17 cellular contexts compared by ENCODE assay signal in the genomic region with DNA sequence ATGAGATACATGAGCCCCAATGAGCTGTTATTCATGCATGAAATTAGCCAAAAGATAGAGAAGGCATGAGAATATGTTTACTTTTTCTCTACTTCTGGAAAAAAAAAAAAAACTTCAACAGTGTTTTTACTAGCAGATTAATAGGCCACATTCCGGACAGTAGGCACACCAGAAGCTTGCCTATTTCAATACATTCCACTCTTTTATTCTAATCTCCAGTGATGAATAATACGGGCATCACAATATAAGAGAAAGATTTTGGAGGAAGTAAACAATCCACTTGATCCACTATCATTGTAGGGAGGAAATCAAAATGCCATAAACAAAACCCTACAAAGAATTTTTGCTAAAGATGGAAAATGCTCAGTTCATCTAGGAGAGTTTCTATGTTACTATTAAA.
DNase-seq lines count a peak whose midpoint lies in the region; ATAC-seq and TF ChIP-seq lines count a peak whose summit lies in the region.
"Had no signal": no experiment of that assay in that cellular context is flagged by ENCODE, and none has a peak within 500 bp of the region (broad histone marks: within the 10 kb centered on the region; RNA-seq: fewer than 3 reads in every experiment).

No MANE protein-coding gene starts in this region.

- in situ Hi-C loops in mammary epithelial cell (cut with MboI; ENCODE audit: low sequenced_read_pairs in 2 of 2) = no loop called here

- H3K9me3 ChIP-seq in MG63 (no peaks in the 10 kb centered on the region), thoracic aorta (no peaks in the 10 kb centered on the region), upper lobe of right lung (no peaks in the 10 kb centered on the region), mammary epithelial cell (replicated peaks; ENCODE audit: insufficient read depth, low read length) (no peaks in the 10 kb centered on the region)
- H3K9me3 ChIP-seq: SJSA1 had no signal

- H3K4me1 ChIP-seq in thoracic aorta (ENCODE audit: control insufficient read depth in 1 of 2, low read depth in 2 of 2) = peaks cover 22 to 57% of the 10 kb centered on the region in 2 donors
- no peaks in the 10 kb centered on the region for H3K4me1 ChIP-seq in upper lobe of right lung
- no peaks in the 10 kb centered on the region for H3K4me1 ChIP-seq in mammary epithelial cell (ENCODE audit: insufficient read depth, low read length)

- CTCF ChIA-PET in mammary epithelial cell (lab: Charles Lee; ENCODE audit: low non-redundant PET) = no interaction called here

- dilution Hi-C loops in mammary epithelial cell (cut with HindIII; ENCODE audit: low sequenced_read_pairs) = no loop called here

- peak; percentile 11 for DNase-seq in GM04503 (ENCODE audit: low read depth)
- peak; percentile 31 for DNase-seq in MG63
- DNase-seq in coronary artery (ENCODE audit: low spot score) = no peak
- no peak for DNase-seq in thoracic aorta (ENCODE audit: low spot score)
- DNase-seq in upper lobe of right lung = no peak
- no peak for DNase-seq in mammary epithelial cell
- DNase-seq: ACHN; CD4-positive, alpha-beta T cell; NCI-H1436 treated with DMSO at 0.1 percent for 48 hours; NCI-H2029 treated with DMSO at 0.1 percent for 48 hours; NCI-H2171 treated with DMSO at 0.1 percent for 48 hours; NCI-H510A; NCI-H774 had no signal

- no peaks in the 10 kb centered on the region for H3K79me2 ChIP-seq in mammary epithelial cell (ENCODE audit: insufficient read depth, low read length)

- BruUV-seq in mammary epithelial cell (replicated peaks; lab: Mats Ljungman, UMichigan) = no TSS peak

- no peaks in the 10 kb centered on the region for H4K20me1 ChIP-seq in mammary epithelial cell (ENCODE audit: insufficient read depth, low read length)

- H2AFZ ChIP-seq in mammary epithelial cell (ENCODE audit: low read depth, low read length) = no peak overlapping the region
- H2AFZ ChIP-seq: GM23338 had no signal

- no peak for ATAC-seq in thoracic aorta (ENCODE audit: insufficient number of reproducible peaks, low FRiP score, low read depth)
- ATAC-seq in upper lobe of right lung = no peak
- no peak for ATAC-seq in GM18861 (IDR thresholded peaks at IDR 0.05; ENCODE audit: unreplicated experiment)
- ATAC-seq: GM23338, K562 had no signal

- intact Hi-C loops in upper lobe of right lung (cut with DNase I) (no loop called here), mammary epithelial cell (cut with micrococcal nuclease) (no loop called here)

- no peak overlapping the region for H3K4me2 ChIP-seq in mammary epithelial cell (ENCODE audit: insufficient read depth, low read depth, low read length)
- H3K4me2 ChIP-seq: GM23338 had no signal

- TF ChIP-seq CTCF in coronary artery (IDR thresholded peaks at IDR 0.05) (no peak), thoracic aorta (IDR thresholded peaks at IDR 0.05) (no peak), upper lobe of right lung (IDR thresholded peaks at IDR 0.05) (no peak), mammary epithelial cell (conservative IDR thresholded peaks at IDR 0.05 in 1 of 2, IDR thresholded peaks at IDR 0.05 in 1 of 2; ENCODE audit: extremely low read depth in 1 of 2, insufficient read depth in 1 of 2, low read depth in 1 of 2, low read length in 2 of 2) (no peak)

- no peak overlapping the region for H3K4me3 ChIP-seq in MG63
- H3K4me3 ChIP-seq in coronary artery = peak overlapping the region; percentile 33
- peak overlapping the region; percentile 1 for H3K4me3 ChIP-seq in thoracic aorta
- H3K4me3 ChIP-seq in upper lobe of right lung = no peak overlapping the region
- no peak overlapping the region for H3K4me3 ChIP-seq in mammary epithelial cell (replicated peaks in 1 of 3; ENCODE audit: insufficient read depth in 1 of 3, low read depth in 2 of 3, low read length in 3 of 3)
- H3K4me3 ChIP-seq: GM23338, K562, SJSA1 had no signal

- no peaks in the 10 kb centered on the region for H3K36me3 ChIP-seq in MG63
- H3K36me3 ChIP-seq in thoracic aorta = no peaks in the 10 kb centered on the region
- H3K36me3 ChIP-seq in upper lobe of right lung = no peaks in the 10 kb centered on the region
- H3K36me3 ChIP-seq in mammary epithelial cell (ENCODE audit: insufficient read depth, low read length) = no peaks in the 10 kb centered on the region
- H3K36me3 ChIP-seq: SJSA1 had no signal

- H3K9ac ChIP-seq in mammary epithelial cell (ENCODE audit: insufficient read depth, low read length) = no peak overlapping the region

- WGBS in mammary epithelial cell (ENCODE audit: low coverage, missing lambda C conversion rate) = 83% methylated on average over 2 of the region's 2 CpGs

- H3K27me3 ChIP-seq in MG63 (no peaks in the 10 kb centered on the region), thoracic aorta (replicated peaks; ENCODE audit: insufficient read depth) (no peaks in the 10 kb centered on the region), upper lobe of right lung (no peaks in the 10 kb centered on the region), mammary epithelial cell (ENCODE audit: insufficient read depth, low read length) (no peaks in the 10 kb centered on the region)
- H3K27me3 ChIP-seq: SJSA1 had no signal

- H3K27ac ChIP-seq in coronary artery = peak overlapping the region; percentile 4 to 58
- peak overlapping the region in 1 of 2 donors; percentile 60 for H3K27ac ChIP-seq in thoracic aorta
- H3K27ac ChIP-seq in upper lobe of right lung = no peak overlapping the region
- H3K27ac ChIP-seq in mammary epithelial cell (ENCODE audit: insufficient read depth, low read depth, low read length) = no peak overlapping the region
- H3K27ac ChIP-seq: SJSA1 had no signal

Comparison
In these comparisons a context has a peak if more than half of its experiments do, and no peak if none do; other contexts are left out.
1. DNase-seq: peak in GM04503 (single experiment) and MG63 (single experiment); none in coronary artery (single experiment), thoracic aorta (single experiment), upper lobe of right lung (single experiment) and mammary epithelial cell (single experiment).
2. H3K4me3 ChIP-seq: peak in coronary artery (single experiment) and thoracic aorta (single experiment); none in MG63 (single experiment), upper lobe of right lung (single experiment) and mammary epithelial cell (0 of 3).
3. H3K27ac ChIP-seq: peak in coronary artery (2 of 2); none in upper lobe of right lung (single experiment) and mammary epithelial cell (single experiment).